1 cellular context compared by ENCODE assay signal in genomic region chr9:134682026-134682425, GRCh38.
TF ChIP-seq lines count a peak whose summit lies in the region.

No MANE protein-coding gene starts in this region.

TF ChIP-seq in HepG2, 621 proteins besides CTCF, POLR2A, EP300 and RAD21 (continued from another document):
- TF ChIP-seq NR2C2 (CRISPR knock-in tag; IDR thresholded peaks at IDR 0.05; ENCODE audit: borderline replicate concordance) (no peak), SKI (IDR thresholded peaks at IDR 0.05; ENCODE audit: partially characterized antibody) (no peak), ZNF24 (IDR thresholded peaks at IDR 0.05) (no peak), GRHL1 (CRISPR knock-in tag; conservative IDR thresholded peaks at IDR 0.05) (no peak), ZNF337 (CRISPR knock-in tag; IDR thresholded peaks at IDR 0.05; ENCODE audit: borderline replicate concordance, low read depth) (no peak), ZNF883 (CRISPR knock-in tag; IDR thresholded peaks at IDR 0.05; ENCODE audit: not compliant biosample characterization) (no peak), HOXA7 (CRISPR knock-in tag; IDR thresholded peaks at IDR 0.05) (no peak), NCOA2 (CRISPR knock-in tag; IDR thresholded peaks at IDR 0.05) (no peak), ZNF556 (CRISPR knock-in tag; IDR thresholded peaks at IDR 0.05; ENCODE audit: borderline replicate concordance) (no peak), ZMAT5 (CRISPR knock-in tag; IDR thresholded peaks at IDR 0.05; ENCODE audit: borderline replicate concordance, low read depth) (no peak), ZSCAN5A (CRISPR knock-in tag; IDR thresholded peaks at IDR 0.05; ENCODE audit: borderline replicate concordance) (no peak), PHF5A (CRISPR knock-in tag; IDR thresholded peaks at IDR 0.05; ENCODE audit: low read depth, unreplicated experiment) (no peak), NFYC (CRISPR knock-in tag; IDR thresholded peaks at IDR 0.05) (no peak), ZNF660 (CRISPR knock-in tag; IDR thresholded peaks at IDR 0.05; ENCODE audit: borderline replicate concordance, low read depth) (no peak), ZNF670 (CRISPR knock-in tag; IDR thresholded peaks at IDR 0.05; ENCODE audit: borderline replicate concordance) (no peak)
